1 cellular context compared by ENCODE assay signal in the genomic region with DNA sequence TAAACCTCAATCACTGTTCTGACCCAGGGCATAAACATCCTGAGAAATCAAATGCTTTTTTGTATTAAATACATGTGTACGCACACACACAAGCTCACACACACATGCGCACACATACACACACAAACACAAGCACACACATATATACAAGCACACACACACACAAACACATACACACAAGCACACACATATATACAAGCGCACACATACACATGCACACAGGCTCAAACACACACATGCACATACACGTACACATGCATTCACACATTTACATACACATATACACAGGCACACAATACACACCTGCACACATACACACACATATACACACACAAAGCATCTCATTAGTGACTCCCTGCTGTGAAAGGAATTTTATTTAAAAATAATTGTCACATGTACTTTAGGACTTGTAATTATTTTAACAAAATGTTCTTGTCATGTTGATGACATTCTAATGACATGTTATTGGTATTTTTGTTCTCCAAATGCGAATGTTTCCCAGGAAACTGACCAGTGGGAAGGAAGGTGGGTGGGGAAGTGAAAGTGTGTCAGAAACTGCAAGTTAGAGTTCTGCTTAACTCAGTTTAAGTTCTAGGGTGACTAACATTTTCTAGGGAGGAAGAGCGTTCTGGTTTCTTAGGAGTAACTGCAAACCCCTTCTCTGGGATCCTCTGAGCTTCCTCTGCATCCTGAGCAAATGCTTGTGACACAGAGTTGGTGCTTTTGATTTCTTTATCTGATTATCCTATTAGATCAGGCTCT.
TF ChIP-seq lines count a peak whose summit lies in the region.

No MANE protein-coding gene starts in this region.

TF ChIP-seq in GM12878, 131 proteins besides CTCF, POLR2A, EP300 and RAD21 (continued from another document):
- TF ChIP-seq, protein P1, sequence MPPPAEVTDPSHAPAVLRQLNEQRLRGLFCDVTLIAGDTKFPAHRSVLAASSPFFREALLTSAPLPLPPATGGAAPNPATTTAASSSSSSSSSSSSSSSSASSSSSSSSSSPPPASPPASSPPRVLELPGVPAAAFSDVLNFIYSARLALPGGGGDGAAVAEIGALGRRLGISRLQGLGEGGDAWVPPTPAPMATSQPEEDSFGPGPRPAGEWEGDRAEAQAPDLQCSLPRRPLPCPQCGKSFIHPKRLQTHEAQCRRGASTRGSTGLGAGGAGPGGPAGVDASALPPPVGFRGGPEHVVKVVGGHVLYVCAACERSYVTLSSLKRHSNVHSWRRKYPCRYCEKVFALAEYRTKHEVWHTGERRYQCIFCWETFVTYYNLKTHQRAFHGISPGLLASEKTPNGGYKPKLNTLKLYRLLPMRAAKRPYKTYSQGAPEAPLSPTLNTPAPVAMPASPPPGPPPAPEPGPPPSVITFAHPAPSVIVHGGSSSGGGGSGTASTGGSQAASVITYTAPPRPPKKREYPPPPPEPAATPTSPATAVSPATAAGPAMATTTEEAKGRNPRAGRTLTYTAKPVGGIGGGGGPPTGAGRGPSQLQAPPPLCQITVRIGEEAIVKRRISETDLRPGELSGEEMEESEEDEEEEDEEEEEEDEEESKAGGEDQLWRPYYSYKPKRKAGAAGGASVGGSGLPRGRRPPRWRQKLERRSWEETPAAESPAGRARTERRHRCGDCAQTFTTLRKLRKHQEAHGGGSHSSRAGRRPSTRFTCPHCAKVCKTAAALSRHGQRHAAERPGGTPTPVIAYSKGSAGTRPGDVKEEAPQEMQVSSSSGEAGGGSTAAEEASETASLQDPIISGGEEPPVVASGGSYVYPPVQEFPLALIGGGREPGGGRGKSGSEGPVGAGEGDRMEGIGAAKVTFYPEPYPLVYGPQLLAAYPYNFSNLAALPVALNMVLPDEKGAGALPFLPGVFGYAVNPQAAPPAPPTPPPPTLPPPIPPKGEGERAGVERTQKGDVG (CRISPR knock-in tag; IDR thresholded peaks at IDR 0.05) = no peak
- no peak for TF ChIP-seq RBBP5 (conservative IDR thresholded peaks at IDR 0.05)
- TF ChIP-seq FOXK2 (IDR thresholded peaks at IDR 0.05) = peak; percentile 42; the same call in 1 of the 2 replicates
- TF ChIP-seq ZNF384 (IDR thresholded peaks at IDR 0.05; ENCODE audit: borderline replicate concordance, low read depth, low read length) = no peak
- TF ChIP-seq ZBED1 (IDR thresholded peaks at IDR 0.05; ENCODE audit: borderline replicate concordance) = 0 out of 2 replicates have a peak, but pooled peaks have one; percentile 14
- TF ChIP-seq, protein P2, sequence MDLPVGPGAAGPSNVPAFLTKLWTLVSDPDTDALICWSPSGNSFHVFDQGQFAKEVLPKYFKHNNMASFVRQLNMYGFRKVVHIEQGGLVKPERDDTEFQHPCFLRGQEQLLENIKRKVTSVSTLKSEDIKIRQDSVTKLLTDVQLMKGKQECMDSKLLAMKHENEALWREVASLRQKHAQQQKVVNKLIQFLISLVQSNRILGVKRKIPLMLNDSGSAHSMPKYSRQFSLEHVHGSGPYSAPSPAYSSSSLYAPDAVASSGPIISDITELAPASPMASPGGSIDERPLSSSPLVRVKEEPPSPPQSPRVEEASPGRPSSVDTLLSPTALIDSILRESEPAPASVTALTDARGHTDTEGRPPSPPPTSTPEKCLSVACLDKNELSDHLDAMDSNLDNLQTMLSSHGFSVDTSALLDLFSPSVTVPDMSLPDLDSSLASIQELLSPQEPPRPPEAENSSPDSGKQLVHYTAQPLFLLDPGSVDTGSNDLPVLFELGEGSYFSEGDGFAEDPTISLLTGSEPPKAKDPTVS (IDR thresholded peaks at IDR 0.05; ENCODE audit: low read depth, low read length) = no peak
- peak; percentile 85 for TF ChIP-seq IKZF1 (conservative IDR thresholded peaks at IDR 0.05)
- TF ChIP-seq EED (IDR thresholded peaks at IDR 0.05; ENCODE audit: low read depth) = peak; percentile 93
- TF ChIP-seq NBN (IDR thresholded peaks at IDR 0.05) = peak; percentile 64; the same call in 1 of the 2 replicates
- TF ChIP-seq MEF2A (IDR thresholded peaks at IDR 0.05; ENCODE audit: insufficient read depth, low read depth, low read length) = no peak
- TF ChIP-seq SMARCA5 (IDR thresholded peaks at IDR 0.05) = no peak; the same call in 1 of the 2 replicates
- TF ChIP-seq ZNF217 (IDR thresholded peaks at IDR 0.05) = peak; percentile 18; the same call in 1 of the 2 replicates
- TF ChIP-seq, protein P3, sequence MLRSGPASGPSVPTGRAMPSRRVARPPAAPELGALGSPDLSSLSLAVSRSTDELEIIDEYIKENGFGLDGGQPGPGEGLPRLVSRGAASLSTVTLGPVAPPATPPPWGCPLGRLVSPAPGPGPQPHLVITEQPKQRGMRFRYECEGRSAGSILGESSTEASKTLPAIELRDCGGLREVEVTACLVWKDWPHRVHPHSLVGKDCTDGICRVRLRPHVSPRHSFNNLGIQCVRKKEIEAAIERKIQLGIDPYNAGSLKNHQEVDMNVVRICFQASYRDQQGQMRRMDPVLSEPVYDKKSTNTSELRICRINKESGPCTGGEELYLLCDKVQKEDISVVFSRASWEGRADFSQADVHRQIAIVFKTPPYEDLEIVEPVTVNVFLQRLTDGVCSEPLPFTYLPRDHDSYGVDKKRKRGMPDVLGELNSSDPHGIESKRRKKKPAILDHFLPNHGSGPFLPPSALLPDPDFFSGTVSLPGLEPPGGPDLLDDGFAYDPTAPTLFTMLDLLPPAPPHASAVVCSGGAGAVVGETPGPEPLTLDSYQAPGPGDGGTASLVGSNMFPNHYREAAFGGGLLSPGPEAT (IDR thresholded peaks at IDR 0.05; ENCODE audit: low read depth) = peak; percentile 66
- no peak for TF ChIP-seq ESRRA (IDR thresholded peaks at IDR 0.05; ENCODE audit: low read length)
- TF ChIP-seq JUNB (IDR thresholded peaks at IDR 0.05) = no peak
- TF ChIP-seq SREBF2 (IDR thresholded peaks at IDR 0.05; ENCODE audit: low read length) = no peak
- TF ChIP-seq, protein P4, sequence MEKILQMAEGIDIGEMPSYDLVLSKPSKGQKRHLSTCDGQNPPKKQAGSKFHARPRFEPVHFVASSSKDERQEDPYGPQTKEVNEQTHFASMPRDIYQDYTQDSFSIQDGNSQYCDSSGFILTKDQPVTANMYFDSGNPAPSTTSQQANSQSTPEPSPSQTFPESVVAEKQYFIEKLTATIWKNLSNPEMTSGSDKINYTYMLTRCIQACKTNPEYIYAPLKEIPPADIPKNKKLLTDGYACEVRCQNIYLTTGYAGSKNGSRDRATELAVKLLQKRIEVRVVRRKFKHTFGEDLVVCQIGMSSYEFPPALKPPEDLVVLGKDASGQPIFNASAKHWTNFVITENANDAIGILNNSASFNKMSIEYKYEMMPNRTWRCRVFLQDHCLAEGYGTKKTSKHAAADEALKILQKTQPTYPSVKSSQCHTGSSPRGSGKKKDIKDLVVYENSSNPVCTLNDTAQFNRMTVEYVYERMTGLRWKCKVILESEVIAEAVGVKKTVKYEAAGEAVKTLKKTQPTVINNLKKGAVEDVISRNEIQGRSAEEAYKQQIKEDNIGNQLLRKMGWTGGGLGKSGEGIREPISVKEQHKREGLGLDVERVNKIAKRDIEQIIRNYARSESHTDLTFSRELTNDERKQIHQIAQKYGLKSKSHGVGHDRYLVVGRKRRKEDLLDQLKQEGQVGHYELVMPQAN (conservative IDR thresholded peaks at IDR 0.05) = 0 out of 2 replicates have a peak, but pooled peaks have one; percentile 0
- TF ChIP-seq CHD2 (IDR thresholded peaks at IDR 0.05; ENCODE audit: borderline replicate concordance, low read depth, low read length) = peak; percentile 38; the same call in 1 of the 2 replicates
- no peak for TF ChIP-seq MTA3 (IDR thresholded peaks at IDR 0.05; ENCODE audit: borderline replicate concordance, low read length)
- TF ChIP-seq, protein P5, sequence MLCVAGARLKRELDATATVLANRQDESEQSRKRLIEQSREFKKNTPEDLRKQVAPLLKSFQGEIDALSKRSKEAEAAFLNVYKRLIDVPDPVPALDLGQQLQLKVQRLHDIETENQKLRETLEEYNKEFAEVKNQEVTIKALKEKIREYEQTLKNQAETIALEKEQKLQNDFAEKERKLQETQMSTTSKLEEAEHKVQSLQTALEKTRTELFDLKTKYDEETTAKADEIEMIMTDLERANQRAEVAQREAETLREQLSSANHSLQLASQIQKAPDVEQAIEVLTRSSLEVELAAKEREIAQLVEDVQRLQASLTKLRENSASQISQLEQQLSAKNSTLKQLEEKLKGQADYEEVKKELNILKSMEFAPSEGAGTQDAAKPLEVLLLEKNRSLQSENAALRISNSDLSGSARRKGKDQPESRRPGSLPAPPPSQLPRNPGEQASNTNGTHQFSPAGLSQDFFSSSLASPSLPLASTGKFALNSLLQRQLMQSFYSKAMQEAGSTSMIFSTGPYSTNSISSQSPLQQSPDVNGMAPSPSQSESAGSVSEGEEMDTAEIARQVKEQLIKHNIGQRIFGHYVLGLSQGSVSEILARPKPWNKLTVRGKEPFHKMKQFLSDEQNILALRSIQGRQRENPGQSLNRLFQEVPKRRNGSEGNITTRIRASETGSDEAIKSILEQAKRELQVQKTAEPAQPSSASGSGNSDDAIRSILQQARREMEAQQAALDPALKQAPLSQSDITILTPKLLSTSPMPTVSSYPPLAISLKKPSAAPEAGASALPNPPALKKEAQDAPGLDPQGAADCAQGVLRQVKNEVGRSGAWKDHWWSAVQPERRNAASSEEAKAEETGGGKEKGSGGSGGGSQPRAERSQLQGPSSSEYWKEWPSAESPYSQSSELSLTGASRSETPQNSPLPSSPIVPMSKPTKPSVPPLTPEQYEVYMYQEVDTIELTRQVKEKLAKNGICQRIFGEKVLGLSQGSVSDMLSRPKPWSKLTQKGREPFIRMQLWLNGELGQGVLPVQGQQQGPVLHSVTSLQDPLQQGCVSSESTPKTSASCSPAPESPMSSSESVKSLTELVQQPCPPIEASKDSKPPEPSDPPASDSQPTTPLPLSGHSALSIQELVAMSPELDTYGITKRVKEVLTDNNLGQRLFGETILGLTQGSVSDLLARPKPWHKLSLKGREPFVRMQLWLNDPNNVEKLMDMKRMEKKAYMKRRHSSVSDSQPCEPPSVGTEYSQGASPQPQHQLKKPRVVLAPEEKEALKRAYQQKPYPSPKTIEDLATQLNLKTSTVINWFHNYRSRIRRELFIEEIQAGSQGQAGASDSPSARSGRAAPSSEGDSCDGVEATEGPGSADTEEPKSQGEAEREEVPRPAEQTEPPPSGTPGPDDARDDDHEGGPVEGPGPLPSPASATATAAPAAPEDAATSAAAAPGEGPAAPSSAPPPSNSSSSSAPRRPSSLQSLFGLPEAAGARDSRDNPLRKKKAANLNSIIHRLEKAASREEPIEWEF (IDR thresholded peaks at IDR 0.05; ENCODE audit: insufficient replicate concordance, low read depth, low read length) = no peak
- TF ChIP-seq BHLHE40 (IDR thresholded peaks at IDR 0.05; ENCODE audit: borderline replicate concordance in 1 of 2, low read depth in 2 of 2, low read length in 1 of 2) = no peak
- no peak for TF ChIP-seq ZNF207 (IDR thresholded peaks at IDR 0.05; ENCODE audit: borderline replicate concordance)
TF ChIP-seq in GM12878: peak in this region for 29.
